ENCODE assay signal across 18 cellular contexts in genomic region chrX:31353095-31353494, GRCh38.
DNase-seq lines count a peak whose midpoint lies in the region; ATAC-seq and TF ChIP-seq lines count a peak whose summit lies in the region.
"Had no signal": no experiment of that assay in that cellular context is flagged by ENCODE, and none has a peak within 500 bp of the region (broad histone marks: within the 10 kb centered on the region; RNA-seq: fewer than 3 reads in every experiment).

No MANE protein-coding gene starts in this region.

- 73 to 91% (median 90%) methylated on average over 4 of the region's 4 CpGs for WGBS in psoas muscle, 3 donors

- CTCF ChIA-PET in activated CD4-positive, alpha-beta T cell treated with anti-CD3 and anti-CD28 coated beads for 36 hours (lab: Charles Lee) = no interaction called here

- no peaks in the 10 kb centered on the region for H3K36me3 ChIP-seq in RWPE2 (ENCODE audit: low read depth)
- no peaks in the 10 kb centered on the region for H3K36me3 ChIP-seq in psoas muscle (ENCODE audit: insufficient read depth in 1 of 2, low read depth in 1 of 2)

- H3K36me3 Mint-ChIP-seq in activated CD4-positive, alpha-beta T cell treated with anti-CD3 and anti-CD28 coated beads for 36 hours (ENCODE audit: low read depth) = no peaks in the 10 kb centered on the region
- H3K36me3 Mint-ChIP-seq in activated CD4-positive, alpha-beta T cell treated with anti-CD3 and anti-CD28 coated beads, Interleukin-2, amount 10 ng/mL, durations not matched to agents 24 days and 14 days (ENCODE audit: low read depth) = no peaks in the 10 kb centered on the region
- H3K36me3 Mint-ChIP-seq: naive thymus-derived CD8-positive, alpha-beta T cell had no signal

- no peaks in the 10 kb centered on the region for H3K9me3 ChIP-seq in RWPE2 (ENCODE audit: severe bottlenecking)
- H3K9me3 ChIP-seq in psoas muscle = no peaks in the 10 kb centered on the region

- H3K4me3 ChIP-seq in RWPE2 (ENCODE audit: severe bottlenecking) (no peak overlapping the region), psoas muscle (no peak overlapping the region)

- DNase-seq in activated CD4-positive, alpha-beta T cell treated with anti-CD3 and anti-CD28 coated beads for 36 hours = no peak
- DNase-seq in activated CD4-positive, alpha-beta T cell treated with anti-CD3 and anti-CD28 coated beads for 1 hour = no peak
- peak; percentile 28 for DNase-seq in RWPE2 (ENCODE audit: low spot score)
- DNase-seq in fibroblast of peridontal ligament (ENCODE audit: extremely low read depth) = peak; percentile 64
- DNase-seq in stimulated activated CD4-positive, alpha-beta T cell treated with anti-CD3 and anti-CD28 coated beads, Interleukin-4, amount 100 ng/mL, for 4 hours = no peak
- DNase-seq in psoas muscle = no peak
- no peak for DNase-seq in activated CD4-positive, alpha-beta T cell treated with anti-CD3 and anti-CD28 coated beads, Interleukin-2, amount 10 ng/mL, durations not matched to agents 24 days and 14 days
- DNase-seq: 8988T; activated CD4-positive, alpha-beta T cell treated with anti-CD3 and anti-CD28 coated beads for 48 hours; DMS53; left cardiac atrium; naive thymus-derived CD8-positive, alpha-beta T cell; NCI-H774; SW 1271 had no signal

- TF ChIP-seq CTCF in RWPE2 (IDR thresholded peaks at IDR 0.05; ENCODE audit: poor library complexity, severe bottlenecking) (no peak), psoas muscle (IDR thresholded peaks at IDR 0.05) (no peak)

- H3K4me1 Mint-ChIP-seq in activated CD4-positive, alpha-beta T cell treated with anti-CD3 and anti-CD28 coated beads for 36 hours = no peaks in the 10 kb centered on the region
- H3K4me1 Mint-ChIP-seq in activated CD4-positive, alpha-beta T cell treated with anti-CD3 and anti-CD28 coated beads, Interleukin-2, amount 10 ng/mL, durations not matched to agents 24 days and 14 days = no peaks in the 10 kb centered on the region
- H3K4me1 Mint-ChIP-seq: activated T-helper 17 cell treated with anti-CD3 and anti-CD28 coated beads, Interleukin-2, amount 50 U/mL, for 72 hours; central memory CD8-positive, alpha-beta T cell; naive thymus-derived CD8-positive, alpha-beta T cell had no signal

- no peak for ATAC-seq in activated CD4-positive, alpha-beta T cell treated with anti-CD3 and anti-CD28 coated beads for 36 hours
- peak; percentile 95 for ATAC-seq in RWPE2 (ENCODE audit: low read depth)
- no peak for ATAC-seq in HG03108 (IDR thresholded peaks at IDR 0.05; ENCODE audit: unreplicated experiment)
- ATAC-seq in psoas muscle = no peak
- ATAC-seq: activated T-helper 17 cell treated with anti-CD3 and anti-CD28 coated beads, Interleukin-2, amount 50 U/mL, for 72 hours; left cardiac atrium; naive thymus-derived CD8-positive, alpha-beta T cell; sciatic nerve had no signal

- H3K9me3 Mint-ChIP-seq in activated CD4-positive, alpha-beta T cell treated with anti-CD3 and anti-CD28 coated beads for 36 hours (ENCODE audit: low read depth) = no peaks in the 10 kb centered on the region
- no peaks in the 10 kb centered on the region for H3K9me3 Mint-ChIP-seq in activated CD4-positive, alpha-beta T cell treated with anti-CD3 and anti-CD28 coated beads, Interleukin-2, amount 10 ng/mL, durations not matched to agents 24 days and 14 days
- H3K9me3 Mint-ChIP-seq: activated T-helper 17 cell treated with anti-CD3 and anti-CD28 coated beads, Interleukin-2, amount 50 U/mL, for 72 hours; central memory CD8-positive, alpha-beta T cell had no signal

- intact Hi-C loops in activated CD4-positive, alpha-beta T cell treated with anti-CD3 and anti-CD28 coated beads for 36 hours (cut with DNase I, micrococcal nuclease) = no loop called here
- intact Hi-C loops in psoas muscle (cut with DNase I) = no loop called here
- intact Hi-C loops in activated CD4-positive, alpha-beta T cell treated with anti-CD3 and anti-CD28 coated beads, Interleukin-2, amount 10 ng/mL, durations not matched to agents 24 days and 14 days (cut with micrococcal nuclease) = no loop called here

- H3K27me3 ChIP-seq in RWPE2 (ENCODE audit: insufficient read depth, poor library complexity, severe bottlenecking) (no peaks in the 10 kb centered on the region), psoas muscle (ENCODE audit: insufficient read depth in 3 of 3, low read length in 2 of 3) (no peaks in the 10 kb centered on the region)

- peak overlapping the region; percentile 27 for H3K27ac Mint-ChIP-seq in activated CD4-positive, alpha-beta T cell treated with anti-CD3 and anti-CD28 coated beads for 36 hours
- no peak overlapping the region for H3K27ac Mint-ChIP-seq in activated CD4-positive, alpha-beta T cell treated with anti-CD3 and anti-CD28 coated beads, Interleukin-2, amount 10 ng/mL, durations not matched to agents 24 days and 14 days
- H3K27ac Mint-ChIP-seq: activated T-helper 17 cell treated with anti-CD3 and anti-CD28 coated beads, Interleukin-2, amount 50 U/mL, for 72 hours; naive thymus-derived CD8-positive, alpha-beta T cell had no signal

- POLR2A ChIA-PET in activated CD4-positive, alpha-beta T cell treated with anti-CD3 and anti-CD28 coated beads for 36 hours (lab: Charles Lee) = no interaction called here

- H3K27me3 Mint-ChIP-seq in activated CD4-positive, alpha-beta T cell treated with anti-CD3 and anti-CD28 coated beads for 36 hours = peaks cover 3% of the 10 kb centered on the region
- no peaks in the 10 kb centered on the region for H3K27me3 Mint-ChIP-seq in activated CD4-positive, alpha-beta T cell treated with anti-CD3 and anti-CD28 coated beads, Interleukin-2, amount 10 ng/mL, durations not matched to agents 24 days and 14 days
- H3K27me3 Mint-ChIP-seq: activated T-helper 17 cell treated with anti-CD3 and anti-CD28 coated beads, Interleukin-2, amount 50 U/mL, for 72 hours; central memory CD8-positive, alpha-beta T cell had no signal

- H3K4me1 ChIP-seq in RWPE2 (ENCODE audit: insufficient read depth, poor library complexity, severe bottlenecking) (peaks cover 13% of the 10 kb centered on the region), psoas muscle (no peaks in the 10 kb centered on the region)

- H3K27ac ChIP-seq in RWPE2 (ENCODE audit: poor library complexity, severe bottlenecking) = peak overlapping the region; percentile 2
- H3K27ac ChIP-seq in psoas muscle = no peak overlapping the region

- no peak overlapping the region for H3K4me3 Mint-ChIP-seq in activated CD4-positive, alpha-beta T cell treated with anti-CD3 and anti-CD28 coated beads for 36 hours
- no peak overlapping the region for H3K4me3 Mint-ChIP-seq in activated CD4-positive, alpha-beta T cell treated with anti-CD3 and anti-CD28 coated beads, Interleukin-2, amount 10 ng/mL, durations not matched to agents 24 days and 14 days
- H3K4me3 Mint-ChIP-seq: activated T-helper 17 cell treated with anti-CD3 and anti-CD28 coated beads, Interleukin-2, amount 50 U/mL, for 72 hours; central memory CD8-positive, alpha-beta T cell; naive thymus-derived CD8-positive, alpha-beta T cell had no signal

Comparison
In these comparisons a context has a peak if more than half of its experiments do, and no peak if none do; other contexts are left out.
1. DNase-seq: peak in RWPE2 (single experiment) and fibroblast of peridontal ligament (single experiment); none in activated CD4-positive, alpha-beta T cell treated with anti-CD3 and anti-CD28 coated beads for 36 hours (single experiment), activated CD4-positive, alpha-beta T cell treated with anti-CD3 and anti-CD28 coated beads for 1 hour (single experiment), stimulated activated CD4-positive, alpha-beta T cell treated with anti-CD3 and anti-CD28 coated beads, Interleukin-4, amount 100 ng/mL, for 4 hours (0 of 2), psoas muscle (0 of 2) and activated CD4-positive, alpha-beta T cell treated with anti-CD3 and anti-CD28 coated beads, Interleukin-2, amount 10 ng/mL, durations not matched to agents 24 days and 14 days (single experiment).